In the genomic region with DNA sequence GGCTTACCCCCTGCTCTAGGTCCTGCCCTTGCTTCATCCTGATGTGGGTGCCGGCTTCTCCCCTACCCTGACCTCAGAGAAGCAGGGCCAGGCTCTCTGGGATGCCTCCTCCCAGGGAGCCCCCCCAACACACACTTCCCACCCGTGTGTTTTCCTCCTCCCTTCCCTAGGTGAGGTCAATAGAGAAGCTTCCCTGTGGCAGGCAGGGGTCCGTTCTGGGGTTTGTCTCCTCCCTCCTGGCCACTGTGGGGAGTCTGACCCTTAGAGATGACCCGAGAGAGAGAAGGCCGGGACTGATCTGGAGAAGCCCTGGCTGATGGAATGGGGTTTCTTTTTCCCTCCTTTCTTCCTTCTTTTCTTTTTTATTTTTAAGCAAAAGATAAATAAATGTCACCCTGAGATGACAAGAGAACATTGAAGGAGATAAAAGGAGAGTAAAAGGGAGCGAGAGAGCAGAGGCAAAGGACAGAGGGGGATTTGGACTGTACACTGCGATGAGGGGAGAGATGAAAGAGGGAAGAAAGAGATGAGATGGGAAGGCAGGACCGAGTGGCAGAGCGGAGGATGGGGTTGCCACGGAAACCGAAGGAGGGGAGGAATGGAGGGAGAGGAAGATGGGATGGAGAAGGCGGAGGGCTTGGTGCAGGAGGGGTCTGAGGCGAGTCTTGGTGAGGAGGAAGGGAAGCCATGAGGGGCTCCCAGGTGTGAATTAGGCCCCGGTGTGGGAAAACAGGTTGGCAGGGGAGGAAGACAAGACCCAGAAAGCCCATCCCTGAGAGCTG, we compare ENCODE assay signal across 1 cellular context.
TF ChIP-seq lines count a peak whose summit lies in the region.

No MANE protein-coding gene starts in this region.

TF ChIP-seq in K562, 482 proteins besides CTCF, POLR2A, EP300 and RAD21:
- TF ChIP-seq HDAC1 (IDR thresholded peaks at IDR 0.05) (peak in 1 of 2 experiments; percentile 46; a peak in 1 of 4 replicates), RFX1 (IDR thresholded peaks at IDR 0.05) (peak; percentile 88), RCOR1 (IDR thresholded peaks at IDR 0.05; ENCODE audit: borderline replicate concordance in 1 of 2, low read depth in 2 of 2, low read length in 2 of 2) (peak in 1 of 2 experiments; percentile 53; a peak in 1 of 4 replicates), DIDO1 (tag; IDR thresholded peaks at IDR 0.05; ENCODE audit: low read depth) (no peak), KDM1A (IDR thresholded peaks at IDR 0.05) (peak; percentile 66 to 70; a peak in 3 of 4 replicates), SAFB (IDR thresholded peaks at IDR 0.05; ENCODE audit: borderline replicate concordance, low read depth, low read length) (no peak), ZNF764 (CRISPR knock-in tag; IDR thresholded peaks at IDR 0.05; ENCODE audit: low read depth) (no peak)
